In the genomic region with DNA sequence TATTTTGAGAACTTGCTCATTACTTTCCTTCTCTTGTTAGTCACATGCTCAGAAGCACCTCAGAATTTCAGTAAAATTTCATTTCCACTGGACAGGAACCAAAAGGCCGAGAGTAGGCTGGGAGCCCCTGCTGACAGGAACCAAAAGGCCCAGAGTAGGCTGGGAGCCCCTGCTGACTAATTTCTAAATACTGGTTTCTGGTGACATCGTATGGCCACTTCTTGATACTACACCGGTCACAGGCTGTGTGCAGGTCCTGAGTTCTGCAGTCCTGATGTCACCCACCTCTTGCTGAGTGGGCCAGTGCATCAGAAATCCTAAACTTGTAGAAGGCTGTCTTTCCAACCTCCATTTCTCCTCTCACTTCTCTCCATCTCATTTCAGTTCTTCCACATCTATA, we compare ENCODE assay signal across 8 cellular contexts. TPM values are rescaled to one million over a fixed set of nuclear protein-coding genes. Genes with fewer than 3 reads are reported as not detected.
DNase-seq lines count a peak whose midpoint lies in the region; ATAC-seq and TF ChIP-seq lines count a peak whose summit lies in the region.

No MANE protein-coding gene starts in this region.

- no peak overlapping the region for H3K9ac ChIP-seq in DND-41 (ENCODE audit: low read depth, low read length)

- intact Hi-C loops in left colon (cut with DNase I, micrococcal nuclease) = loop anchor here in 1 of 2 donors (5.0 kb wide), 1 partner anchor 818 kb away; no protein-coding TSS in a partner anchor

- TF ChIP-seq CTCF in DND-41 (IDR thresholded peaks at IDR 0.05; ENCODE audit: borderline replicate concordance, extremely low read depth, low read length, poor library complexity, severe bottlenecking) (peak; percentile 73), type B pancreatic cell (conservative IDR thresholded peaks at IDR 0.05) (peak; percentile 82)

- H3K4me1 Mint-ChIP-seq in type B pancreatic cell (ENCODE audit: unreplicated experiment) = no peaks in the 10 kb centered on the region

- no peak overlapping the region for H3K4me3 ChIP-seq in DND-41 (ENCODE audit: low read depth in 1 of 2, low read length in 2 of 2)

- H3K4me1 ChIP-seq in DND-41 (ENCODE audit: insufficient read depth, low read length) = no peaks in the 10 kb centered on the region

- no peak overlapping the region for H3K4me3 Mint-ChIP-seq in type B pancreatic cell

- H3K36me3 Mint-ChIP-seq in type B pancreatic cell = no peaks in the 10 kb centered on the region

- H3K4me2 ChIP-seq in DND-41 (ENCODE audit: insufficient read depth, low read length) = no peak overlapping the region

- no peak overlapping the region for H3K27ac ChIP-seq in DND-41 (ENCODE audit: low read length)

- peaks cover 66% of the 10 kb centered on the region for H3K27me3 Mint-ChIP-seq in type B pancreatic cell

- no peaks in the 10 kb centered on the region; the same call in 1 of the 2 replicates for H4K20me1 ChIP-seq in DND-41 (ENCODE audit: insufficient read depth, low read length)

- no peak overlapping the region for H3K27ac Mint-ChIP-seq in type B pancreatic cell

- H3K36me3 ChIP-seq in DND-41 (ENCODE audit: insufficient read depth, low read length) = no peaks in the 10 kb centered on the region

- H2AFZ ChIP-seq in DND-41 (ENCODE audit: low read depth, low read length) = no peak overlapping the region

- no peaks in the 10 kb centered on the region for H3K79me2 ChIP-seq in DND-41 (ENCODE audit: insufficient read depth, low read length)

- H3K27me3 ChIP-seq in DND-41 (ENCODE audit: insufficient read depth, low read length, poor library complexity) = peaks cover 4% of the 10 kb centered on the region

- DNase-seq in DND-41 (peak; percentile 37), NCI-H345 treated with DMSO at 0.1 percent for 48 hours (lab: John Stamatoyannopoulos, UW; ENCODE audit: unreplicated experiment) (peak; percentile 5), astrocyte of the hippocampus (ENCODE audit: low read depth, low spot score) (peak; percentile 79), left colon (no peak), type B pancreatic cell (ENCODE audit: extremely low spot score, unreplicated experiment) (no peak)
- DNase-seq in effector CD8-positive, alpha-beta T cell (lab: John Stamatoyannopoulos, UW) = no peak

- no peaks in the 10 kb centered on the region for H3K9me3 Mint-ChIP-seq in type B pancreatic cell

- H3K9me3 ChIP-seq in DND-41 (ENCODE audit: insufficient read depth, low read length, severe bottlenecking) = no peaks in the 10 kb centered on the region

- peak; percentile 84 for ATAC-seq in DND-41 (ENCODE audit: insufficient read depth, low read depth)
- peak; percentile 93 for ATAC-seq in GM19328 (IDR thresholded peaks at IDR 0.05; ENCODE audit: unreplicated experiment)
- ATAC-seq in HG03108 (IDR thresholded peaks at IDR 0.05; ENCODE audit: unreplicated experiment) = peak; percentile 94
- peak; percentile 76 for ATAC-seq in left colon

RNA-seq across cellular contexts. Expression of a gene that starts 17.7 kb away (rescaled TPM):
- total RNA-seq in left colon (not detected), type B pancreatic cell (ENCODE audit: low replicate concordance) (0.57 and 2.7 TPM in 2 replicates)

Comparison
In these comparisons a context has a peak if more than half of its experiments do, and no peak if none do; other contexts are left out.
1. DNase-seq: peak in DND-41 (single experiment), NCI-H345 treated with DMSO at 0.1 percent for 48 hours (single experiment) and astrocyte of the hippocampus (single experiment); none in left colon (0 of 2), type B pancreatic cell (single experiment) and effector CD8-positive, alpha-beta T cell (single experiment).
2. Peak in every context shown above with its lines, with median percentiles within 50 percentile points of each other: ATAC-seq.